Comparison of ENCODE assay signal across 12 cellular contexts in genomic region chr3:67647390-67647878, GRCh38. TPM values are rescaled to one million over a fixed set of nuclear protein-coding genes. Genes with fewer than 3 reads are reported as not detected.
DNase-seq lines count a peak whose midpoint lies in the region; ATAC-seq, FAIRE-seq and TF ChIP-seq lines count a peak whose summit lies in the region.
"Had no signal": no experiment of that assay in that cellular context is flagged by ENCODE, and none has a peak within 500 bp of the region (broad histone marks: within the 10 kb centered on the region; RNA-seq: fewer than 3 reads in every experiment).

No MANE protein-coding gene starts in this region.

- peaks cover 0 to 22% of the 10 kb centered on the region in 2 donors for H3K4me1 ChIP-seq in kidney (ENCODE audit: control insufficient read depth in 1 of 2, insufficient read depth in 1 of 2, low read depth in 1 of 2, low read length in 2 of 2)

- POLR2A ChIA-PET in AG04450 (lab: Yijun Ruan, JAX): interaction anchor here (0.6 to 2.7 kb wide), 3 partner anchors 12 to 1293 kb away, joined by 3 to 15 read pairs (median 4); no protein-coding TSS in a partner anchor
- POLR2A ChIA-PET in activated CD4-positive, alpha-beta T cell treated with anti-CD3 and anti-CD28 coated beads, Interleukin-2, amount 10 ng/mL, durations not matched to agents 7 days and 5 days (lab: Charles Lee): no interaction called here

- intact Hi-C loops in kidney (cut with DNase I): no loop called here

- H3K9ac ChIP-seq in kidney (ENCODE audit: low read length in 2 of 2): no peak overlapping the region

- H3K9me3 Mint-ChIP-seq in chondrocyte (ENCODE audit: low read depth): no peaks in the 10 kb centered on the region
- peaks cover 7% of the 10 kb centered on the region for H3K9me3 Mint-ChIP-seq in activated CD4-positive, alpha-beta T cell treated with anti-CD3 and anti-CD28 coated beads, Interleukin-2, amount 10 ng/mL, durations not matched to agents 7 days and 5 days

- no peaks in the 10 kb centered on the region for H3K36me3 ChIP-seq in kidney (ENCODE audit: control insufficient read depth in 1 of 2, insufficient read depth in 2 of 2, low read length in 2 of 2)

- peak; percentile 73 for ATAC-seq in left lobe of liver

- H3K27me3 ChIP-seq in AG04450 (ENCODE audit: control insufficient read depth, insufficient read depth, low read length): no peaks in the 10 kb centered on the region

- CTCF ChIA-PET in AG04450 (lab: Charles Lee): interaction anchor here (0.8 to 1.5 kb wide), 5 partner anchors 14 to 265 kb away, joined by 3 to 4 read pairs (median 3); no protein-coding TSS in a partner anchor
- CTCF ChIA-PET in activated CD4-positive, alpha-beta T cell treated with anti-CD3 and anti-CD28 coated beads, Interleukin-2, amount 10 ng/mL, durations not matched to agents 7 days and 5 days (lab: Charles Lee): interaction anchor here (1.3 kb wide), 1 partner anchor 8 kb away, joined by 4 read pairs; no protein-coding TSS in a partner anchor

- H3K27ac ChIP-seq in AG04450 (ENCODE audit: low read depth, low read length): peak overlapping the region; percentile 93
- H3K27ac ChIP-seq in kidney (ENCODE audit: low read depth in 2 of 2, low read length in 2 of 2): no peak overlapping the region

- no peak overlapping the region for H3K4me3 Mint-ChIP-seq in chondrocyte (ENCODE audit: unreplicated experiment)
- no peak overlapping the region for H3K4me3 Mint-ChIP-seq in activated CD4-positive, alpha-beta T cell treated with anti-CD3 and anti-CD28 coated beads, Interleukin-2, amount 10 ng/mL, durations not matched to agents 7 days and 5 days

- peak overlapping the region; percentile 93 for H3K27ac Mint-ChIP-seq in chondrocyte (ENCODE audit: unreplicated experiment)
- H3K27ac Mint-ChIP-seq in activated CD4-positive, alpha-beta T cell treated with anti-CD3 and anti-CD28 coated beads, Interleukin-2, amount 10 ng/mL, durations not matched to agents 7 days and 5 days: no peak overlapping the region

- no peak overlapping the region for H3K4me3 ChIP-seq in AG04450 (ENCODE audit: low read depth, low read length)
- no peak overlapping the region for H3K4me3 ChIP-seq in kidney (ENCODE audit: low read length in 2 of 2)

- H3K4me1 Mint-ChIP-seq in chondrocyte (ENCODE audit: low read depth): peaks cover 21% of the 10 kb centered on the region
- H3K4me1 Mint-ChIP-seq in activated CD4-positive, alpha-beta T cell treated with anti-CD3 and anti-CD28 coated beads, Interleukin-2, amount 10 ng/mL, durations not matched to agents 7 days and 5 days: peaks cover 50% of the 10 kb centered on the region

- no peak for FAIRE-seq in kidney (lab: Jason Lieb, UNC)

- H3K9me3 ChIP-seq in AG04450 (ENCODE audit: control insufficient read depth, insufficient read depth, low read length) (no peaks in the 10 kb centered on the region), kidney (ENCODE audit: control insufficient read depth in 1 of 2, low read length in 2 of 2) (no peaks in the 10 kb centered on the region)

- DNase-seq in AG04450 (ENCODE audit: low read depth, low spot score) (peak; percentile 91), LHCN-M2 (ENCODE audit: low read depth) (peak; percentile 99), chondrocyte (ENCODE audit: low spot score) (no peak), left lobe of liver (ENCODE audit: low spot score) (peak; percentile 89), KG1 (lab: John Stamatoyannopoulos, UW) (no peak), kidney (no peak)
- DNase-seq in stimulated activated CD4-positive, alpha-beta T cell treated with anti-CD3 and anti-CD28 coated beads, Interleukin-2, amount 100 ng/mL, for 48 hours: no peak
- DNase-seq in activated CD4-positive, alpha-beta T cell treated with anti-CD3 and anti-CD28 coated beads, Interleukin-2, amount 10 ng/mL, durations not matched to agents 7 days and 5 days: no peak
- DNase-seq: caudate nucleus; CD4-positive, CD25-positive, alpha-beta regulatory T cell; NCI-H2171; stimulated activated CD4-positive, alpha-beta T cell treated with anti-CD3 and anti-CD28 coated beads, Interleukin-4, amount 100 ng/mL, for 24 hours had no signal

- no peaks in the 10 kb centered on the region for H3K27me3 Mint-ChIP-seq in chondrocyte (ENCODE audit: low read depth)
- H3K27me3 Mint-ChIP-seq in activated CD4-positive, alpha-beta T cell treated with anti-CD3 and anti-CD28 coated beads, Interleukin-2, amount 10 ng/mL, durations not matched to agents 7 days and 5 days: no peaks in the 10 kb centered on the region
- H3K27me3 Mint-ChIP-seq: CD4-positive, CD25-positive, alpha-beta regulatory T cell had no signal

- TF ChIP-seq CTCF in AG04450 (IDR thresholded peaks at IDR 0.05; ENCODE audit: low read depth, low read length) (no peak), chondrocyte (IDR thresholded peaks at IDR 0.05) (no peak), kidney (IDR thresholded peaks at IDR 0.05; ENCODE audit: borderline replicate concordance, extremely low read depth, insufficient read depth) (no peak)

- H3K36me3 Mint-ChIP-seq in chondrocyte (ENCODE audit: low read depth): no peaks in the 10 kb centered on the region
- peaks cover 75% of the 10 kb centered on the region for H3K36me3 Mint-ChIP-seq in activated CD4-positive, alpha-beta T cell treated with anti-CD3 and anti-CD28 coated beads, Interleukin-2, amount 10 ng/mL, durations not matched to agents 7 days and 5 days (ENCODE audit: low read depth)

RNA-seq across cellular contexts. Expression of gene SUCLG2, which starts 7.0 kb away (rescaled TPM):
- polyA plus RNA-seq in AG04450 (2011; rRNA removed) (37.2 and 54.2 TPM in 2 replicates), kidney (ENCODE audit: insufficient read depth, low read depth, low replicate concordance) (117 TPM)
- 20.0 and 30.3 TPM in 2 replicates for polyA minus RNA-seq in AG04450 (2011; rRNA and poly(A)+ RNA removed)
- total RNA-seq in LHCN-M2 (2014; rRNA removed) (107 and 108 TPM in 2 replicates), chondrocyte (22.0 to 28.0 TPM (median 24.3 TPM) in 3 replicates), left lobe of liver (157 TPM), kidney (62.8 TPM)
- 45.1 TPM for polyA plus RNA-seq in LHCN-M2 (2012)
- total RNA-seq in activated CD4-positive, alpha-beta T cell treated with anti-CD3 and anti-CD28 coated beads, Interleukin-2, amount 10 ng/mL, durations not matched to agents 7 days and 5 days: 10 to 100 TPM; 60.0 to 63.1 TPM

Comparison
In these comparisons a context has a peak if more than half of its experiments do, and no peak if none do; other contexts are left out.
1. DNase-seq: peak in AG04450 (single experiment), LHCN-M2 (single experiment) and left lobe of liver (single experiment); none in chondrocyte (single experiment), KG1 (single experiment), stimulated activated CD4-positive, alpha-beta T cell treated with anti-CD3 and anti-CD28 coated beads, Interleukin-2, amount 100 ng/mL, for 48 hours (0 of 2), kidney (single experiment) and activated CD4-positive, alpha-beta T cell treated with anti-CD3 and anti-CD28 coated beads, Interleukin-2, amount 10 ng/mL, durations not matched to agents 7 days and 5 days (single experiment).